In the genomic region with DNA sequence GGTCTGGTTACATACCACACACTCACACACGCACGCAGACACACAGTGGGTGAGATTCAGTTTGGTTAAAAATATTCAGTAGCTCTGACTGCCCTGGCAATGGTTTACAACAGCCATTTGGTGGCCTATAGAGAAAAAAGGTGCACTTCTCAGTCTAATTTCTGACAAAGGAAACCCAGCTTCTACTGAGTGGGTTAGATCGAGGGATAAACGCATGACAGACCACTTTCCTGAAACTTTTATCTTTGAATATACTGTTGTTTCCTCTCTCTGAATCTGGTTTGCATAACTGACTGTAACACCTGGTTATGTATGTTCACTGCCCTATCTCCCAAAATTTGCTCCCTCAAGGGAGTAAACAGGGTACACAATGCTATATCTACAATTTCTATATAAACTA, we compare ENCODE assay signal across 15 cellular contexts. TPM values are rescaled to one million over a fixed set of nuclear protein-coding genes. Genes with fewer than 3 reads are reported as not detected.
DNase-seq lines count a peak whose midpoint lies in the region; ATAC-seq, FAIRE-seq and TF ChIP-seq lines count a peak whose summit lies in the region.
"Had no signal": no experiment of that assay in that cellular context is flagged by ENCODE, and none has a peak within 500 bp of the region (broad histone marks: within the 10 kb centered on the region; RNA-seq: fewer than 3 reads in every experiment).

No MANE protein-coding gene starts in this region.

- no peak overlapping the region for H3K4me3 ChIP-seq in effector memory CD4-positive, alpha-beta T cell (ENCODE audit: insufficient read depth, low read depth, low read length, poor library complexity, severe bottlenecking)
- H3K4me3 ChIP-seq: breast epithelium, left ventricle myocardium inferior had no signal

- POLR2A ChIA-PET in naive thymus-derived CD8-positive, alpha-beta T cell (lab: Charles Lee): no interaction called here

- H3K4me1 ChIP-seq in effector memory CD4-positive, alpha-beta T cell (ENCODE audit: control insufficient read depth, insufficient read depth, low read length, poor library complexity, severe bottlenecking): peaks cover 12% of the 10 kb centered on the region
- H3K4me1 ChIP-seq: breast epithelium had no signal

- H3K4me3 Mint-ChIP-seq in naive thymus-derived CD8-positive, alpha-beta T cell: peak overlapping the region in 1 of 10 donors; percentile 67
- H3K4me3 Mint-ChIP-seq: activated CD4-positive, alpha-beta memory T cell treated with anti-CD3 and anti-CD28 coated beads, Interleukin-2, amount 10 ng/mL, durations not matched to agents 7 days and 5 days; HFFc6; stimulated activated effector memory CD8-positive, alpha-beta T cell treated with anti-CD3 and anti-CD28 coated beads, Interleukin-12 subunit alpha, Interleukin-12 subunit beta, amount 100 ng/mL, for 72 hours had no signal

- TF ChIP-seq POLR2A in GM12892 (IDR thresholded peaks at IDR 0.05; ENCODE audit: low read depth, low read length): no peak

- H3K27me3 ChIP-seq in effector memory CD4-positive, alpha-beta T cell (replicated peaks; ENCODE audit: control insufficient read depth, insufficient read depth, low read length, poor library complexity, severe bottlenecking): no peaks in the 10 kb centered on the region
- H3K27me3 ChIP-seq: breast epithelium had no signal

- H3K9me3 Mint-ChIP-seq in naive thymus-derived CD8-positive, alpha-beta T cell: peaks cover 9 to 32% (median 20%) of the 10 kb centered on the region in 9 donors
- H3K9me3 Mint-ChIP-seq: HFFc6 had no signal

- no peak for FAIRE-seq in GM12892 (lab: Jason Lieb, UNC)

- no peak overlapping the region for H3K27ac ChIP-seq in effector memory CD4-positive, alpha-beta T cell (ENCODE audit: insufficient read depth, low read length, poor library complexity, severe bottlenecking)
- H3K27ac ChIP-seq: breast epithelium, left ventricle myocardium inferior had no signal

- peak; percentile 55 for ATAC-seq in GM18907 (IDR thresholded peaks at IDR 0.05; ENCODE audit: unreplicated experiment)
- ATAC-seq in HG02610 (IDR thresholded peaks at IDR 0.05; ENCODE audit: unreplicated experiment): peak; percentile 31
- peak; percentile 38 for ATAC-seq in HG03520 (IDR thresholded peaks at IDR 0.05; ENCODE audit: unreplicated experiment)
- no peak for ATAC-seq in naive thymus-derived CD8-positive, alpha-beta T cell
- ATAC-seq in HG03280 (IDR thresholded peaks at IDR 0.05; ENCODE audit: unreplicated experiment): no peak
- ATAC-seq: stimulated activated effector memory CD8-positive, alpha-beta T cell treated with anti-CD3 and anti-CD28 coated beads, Interleukin-12 subunit alpha, Interleukin-12 subunit beta, amount 100 ng/mL, for 72 hours had no signal

- H3K36me3 Mint-ChIP-seq in naive thymus-derived CD8-positive, alpha-beta T cell: peaks cover 24 to 32% (median 25%) of the 10 kb centered on the region in 3 donors

- peaks cover 4% of the 10 kb centered on the region for H3K9me3 ChIP-seq in effector memory CD4-positive, alpha-beta T cell (ENCODE audit: control insufficient read depth, low read length)
- H3K9me3 ChIP-seq: breast epithelium had no signal

- H3K27ac Mint-ChIP-seq in naive thymus-derived CD8-positive, alpha-beta T cell: peak overlapping the region in 6 of 10 donors; percentile 5 to 88 (median 48)
- H3K27ac Mint-ChIP-seq: activated CD4-positive, alpha-beta memory T cell treated with anti-CD3 and anti-CD28 coated beads, Interleukin-2, amount 10 ng/mL, durations not matched to agents 7 days and 5 days; HFFc6 had no signal

- peaks cover 13% of the 10 kb centered on the region for H3K36me3 ChIP-seq in effector memory CD4-positive, alpha-beta T cell (ENCODE audit: control insufficient read depth, insufficient read depth, low read length)
- H3K36me3 ChIP-seq: breast epithelium had no signal

- peaks cover 6 to 47% (median 27%) of the 10 kb centered on the region in 4 donors for H3K4me1 Mint-ChIP-seq in naive thymus-derived CD8-positive, alpha-beta T cell

- no peak for DNase-seq in naive thymus-derived CD8-positive, alpha-beta T cell
- DNase-seq in cortex of kidney (lab: John Stamatoyannopoulos, UW): no peak
- DNase-seq in GM12892 (ENCODE audit: insufficient read length): no peak
- DNase-seq in effector memory CD4-positive, alpha-beta T cell: no peak
- DNase-seq: activated CD4-positive, alpha-beta memory T cell treated with anti-CD3 and anti-CD28 coated beads, Interleukin-2, amount 10 ng/mL, durations not matched to agents 7 days and 5 days; DMS153; HFFc6; left ventricle myocardium inferior; NCI-H1417 treated with DMSO at 0.1 percent for 48 hours had no signal

- no peaks in the 10 kb centered on the region for H3K27me3 Mint-ChIP-seq in naive thymus-derived CD8-positive, alpha-beta T cell
- H3K27me3 Mint-ChIP-seq: activated CD4-positive, alpha-beta memory T cell treated with anti-CD3 and anti-CD28 coated beads, Interleukin-2, amount 10 ng/mL, durations not matched to agents 7 days and 5 days had no signal

RNA-seq across cellular contexts. Expression of a gene that starts 2.4 kb away (rescaled TPM):
- 10 to 100 TPM; 12.4 to 13.3 TPM for total RNA-seq in naive thymus-derived CD8-positive, alpha-beta T cell
- 1 to 10 TPM; 4.9 to 10.0 (median 5.8) TPM for polyA plus RNA-seq in naive thymus-derived CD8-positive, alpha-beta T cell
- 7.0 TPM for polyA plus RNA-seq in GM12892 (2012; ENCODE audit: missing spikeins)

RNA-seq across cellular contexts. Expression of a gene that starts 5.3 kb away (rescaled TPM):
- total RNA-seq in naive thymus-derived CD8-positive, alpha-beta T cell: 10 to 100 TPM; 13.8 to 15.9 TPM
- polyA plus RNA-seq in naive thymus-derived CD8-positive, alpha-beta T cell: 1 to 10 TPM; 4.8 to 6.8 (median 6.2) TPM
- 6.2 TPM for polyA plus RNA-seq in GM12892 (2012; ENCODE audit: missing spikeins)

RNA-seq across cellular contexts. Expression of a gene that starts 56.6 kb away (rescaled TPM):
- 1 to 10 TPM; 3.4 to 4.4 TPM for total RNA-seq in naive thymus-derived CD8-positive, alpha-beta T cell
- 1 to 10 TPM; 2.8 to 5.6 (median 3.0) TPM for polyA plus RNA-seq in naive thymus-derived CD8-positive, alpha-beta T cell
- polyA plus RNA-seq in GM12892 (2012; ENCODE audit: missing spikeins): 5.2 TPM

Comparison
In these comparisons a context has a peak if more than half of its experiments do, and no peak if none do; other contexts are left out.
1. ATAC-seq: peak in GM18907 (single experiment), HG02610 (single experiment) and HG03520 (single experiment); none in naive thymus-derived CD8-positive, alpha-beta T cell (0 of 2) and HG03280 (single experiment).